ENCODE assay signal across 19 cellular contexts in genomic region chr7:139403601-139404000, GRCh38.
"Had no signal": no experiment of that assay in that cellular context is flagged by ENCODE, and none has a peak within 500 bp of the region (broad histone marks: within the 10 kb centered on the region; RNA-seq: fewer than 3 reads in every experiment).

No MANE protein-coding gene starts in this region.

- H3K27ac Mint-ChIP-seq: activated CD4-positive, alpha-beta T cell treated with anti-CD3 and anti-CD28 coated beads, Interleukin-2, amount 10 ng/mL, durations not matched to agents 7 days and 5 days; activated CD8-positive, alpha-beta T cell treated with anti-CD3 and anti-CD28 coated beads, Interleukin-2, amount 10 ng/mL, durations not matched to agents 7 days and 5 days; natural killer cell treated with Interleukin-12 subunit alpha and Interleukin-12 subunit beta and Interleukin-15 and Interleukin-18, amount 100 ng/mL, for 72 hours; T-cell had no signal

- H3K9me3 ChIP-seq: adrenal gland, breast epithelium, suprapubic skin, upper lobe of left lung had no signal

- H3K27me3 ChIP-seq: adrenal gland, breast epithelium, suprapubic skin, upper lobe of left lung had no signal

- H3K9me3 Mint-ChIP-seq: activated CD4-positive, alpha-beta T cell treated with anti-CD3 and anti-CD28 coated beads, Interleukin-2, amount 10 ng/mL, durations not matched to agents 7 days and 5 days; activated naive CD4-positive, alpha-beta T cell treated with anti-CD3 and anti-CD28 coated beads, Interleukin-2, amount 50 U/mL, for 72 hours; immature natural killer cell; natural killer cell treated with Interleukin-12 subunit alpha and Interleukin-12 subunit beta and Interleukin-15 and Interleukin-18, amount 100 ng/mL, for 72 hours; T-cell had no signal

- H3K27ac ChIP-seq: adrenal gland, breast epithelium, suprapubic skin, upper lobe of left lung had no signal

- DNase-seq: activated CD4-positive, alpha-beta T cell treated with anti-CD3 and anti-CD28 coated beads, Interleukin-2, amount 10 ng/mL, durations not matched to agents 7 days and 5 days; activated CD8-positive, alpha-beta T cell treated with anti-CD3 and anti-CD28 coated beads, Interleukin-2, amount 10 ng/mL, durations not matched to agents 7 days and 5 days; activated gamma-delta T cell treated with Interleukin-2 at 50 U/mL for 16 hours; adrenal gland; cerebellar nuclear complex; cortex of kidney; immature natural killer cell; nucleus accumbens; stimulated activated naive CD8-positive, alpha-beta T cell treated with anti-CD3 and anti-CD28 coated beads, Interleukin-15, Interleukin-2, amounts not matched to agents 100 U/mL and 50 U/mL, for 24 hours; T-cell; T-helper 9 cell; upper lobe of left lung had no signal

- H3K27me3 Mint-ChIP-seq: activated CD4-positive, alpha-beta T cell treated with anti-CD3 and anti-CD28 coated beads, Interleukin-2, amount 10 ng/mL, durations not matched to agents 7 days and 5 days; natural killer cell treated with Interleukin-12 subunit alpha and Interleukin-12 subunit beta and Interleukin-15 and Interleukin-18, amount 100 ng/mL, for 72 hours; T-cell had no signal

- H3K4me3 Mint-ChIP-seq: activated CD4-positive, alpha-beta T cell treated with anti-CD3 and anti-CD28 coated beads, Interleukin-2, amount 10 ng/mL, durations not matched to agents 7 days and 5 days; activated CD8-positive, alpha-beta T cell treated with anti-CD3 and anti-CD28 coated beads, Interleukin-2, amount 10 ng/mL, durations not matched to agents 7 days and 5 days; immature natural killer cell; natural killer cell treated with Interleukin-12 subunit alpha and Interleukin-12 subunit beta and Interleukin-15 and Interleukin-18, amount 100 ng/mL, for 72 hours; T-cell had no signal

- FAIRE-seq: astrocyte had no signal

- H3K4me3 ChIP-seq: adrenal gland, breast epithelium, suprapubic skin, upper lobe of left lung had no signal

- ATAC-seq: activated CD4-positive, CD25-positive, alpha-beta regulatory T cell treated with anti-CD3 and anti-CD28 coated beads, Interleukin-2, amount 50 U/mL, for 24 hours; activated CD8-positive, alpha-beta T cell treated with anti-CD3 and anti-CD28 coated beads, Interleukin-2, amount 10 ng/mL, durations not matched to agents 7 days and 5 days; activated naive CD4-positive, alpha-beta T cell treated with anti-CD3 and anti-CD28 coated beads, Interleukin-2, amount 50 U/mL, for 72 hours; natural killer cell treated with Interleukin-12 subunit alpha and Interleukin-12 subunit beta and Interleukin-15 and Interleukin-18, amount 100 ng/mL, for 72 hours; SK-N-SH treated with all-trans-retinoic acid at 6 μM for 48 hours; stimulated activated naive CD8-positive, alpha-beta T cell treated with anti-CD3 and anti-CD28 coated beads, Interleukin-15, Interleukin-2, amounts not matched to agents 100 U/mL and 50 U/mL, for 24 hours; T-cell had no signal

- H3K4me1 ChIP-seq: breast epithelium, suprapubic skin, upper lobe of left lung had no signal
